16 cellular contexts compared by ENCODE assay signal in genomic region chr2:237411683-237412349, GRCh38. TPM values are rescaled to one million over a fixed set of nuclear protein-coding genes. Genes with fewer than 3 reads are reported as not detected.
DNase-seq lines count a peak whose midpoint lies in the region; ATAC-seq, FAIRE-seq and TF ChIP-seq lines count a peak whose summit lies in the region.
"Had no signal": no experiment of that assay in that cellular context is flagged by ENCODE, and none has a peak within 500 bp of the region (broad histone marks: within the 10 kb centered on the region; RNA-seq: fewer than 3 reads in every experiment).

No MANE protein-coding gene starts in this region.

- no peak for ATAC-seq in right lobe of liver
- ATAC-seq in HG03520 (IDR thresholded peaks at IDR 0.05; ENCODE audit: unreplicated experiment), result no peak

- DNase-seq in GM03348 (ENCODE audit: low spot score) (peak; percentile 55), bronchial epithelial cell (ENCODE audit: low read depth) (no peak), right lobe of liver (no peak), pons (ENCODE audit: low spot score) (no peak), iPS-NIHi7 (ENCODE audit: extremely low spot score) (no peak), LoVo (ENCODE audit: low spot score) (no peak)
- DNase-seq: activated T-cell treated with anti-CD3 and anti-CD28 coated beads, Interleukin-2, amount 50 U/mL, for 1 hour; caudate nucleus; CD4-positive, CD25-positive, alpha-beta regulatory T cell; glutamatergic neuron; natural killer cell; NCI-H2029; PC-9 had no signal

- no peaks in the 10 kb centered on the region for H3K36me3 ChIP-seq in bronchial epithelial cell (ENCODE audit: control insufficient read depth, insufficient read depth, low read length)
- no peaks in the 10 kb centered on the region for H3K36me3 ChIP-seq in right lobe of liver

- FAIRE-seq in bronchial epithelial cell (lab: Jason Lieb, UNC), result peak; percentile 13
- FAIRE-seq: TTC549 had no signal

- intact Hi-C loops in right lobe of liver (cut with DNase I), result loop anchor here (10.0 kb wide), 2 partner anchors 247 to 257 kb away; no protein-coding TSS in a partner anchor

- H3K4me1 ChIP-seq in right lobe of liver, result no peaks in the 10 kb centered on the region

- H3K27me3 ChIP-seq in bronchial epithelial cell (ENCODE audit: control insufficient read depth, insufficient read depth, low read length) (no peaks in the 10 kb centered on the region), right lobe of liver (no peaks in the 10 kb centered on the region)

- no peaks in the 10 kb centered on the region for H3K9me3 ChIP-seq in right lobe of liver

- peak overlapping the region; percentile 2 to 40 (median 29) for H3K27ac ChIP-seq in right lobe of liver
- H3K27ac ChIP-seq in skin epidermis, result peak overlapping the region in 20 of 21 experiments; percentile 58 to 90 (median 74)
- H3K27ac ChIP-seq: PC-9 had no signal

- no peak for TF ChIP-seq POLR2A in right lobe of liver (IDR thresholded peaks at IDR 0.05)

- TF ChIP-seq CTCF in bronchial epithelial cell (IDR thresholded peaks at IDR 0.05; ENCODE audit: insufficient read depth, low read length, severe bottlenecking) (no peak), right lobe of liver (IDR thresholded peaks at IDR 0.05) (no peak)

- H3K4me3 ChIP-seq in bronchial epithelial cell (ENCODE audit: low read depth, low read length) (no peak overlapping the region), right lobe of liver (peak overlapping the region in 2 of 3 donors; percentile 27 to 32), skin epidermis (peak overlapping the region; percentile 27 to 41 (median 36))
- H3K4me3 ChIP-seq: PC-9 had no signal

- WGBS in right lobe of liver (ENCODE audit: insufficient coverage, low coverage, low lambda C conversion rate, missing lambda C conversion rate), result 54% methylated on average over 2 of the region's 14 CpGs

RNA-seq across cellular contexts. Expression of gene COL6A3, which starts 2.1 kb away (rescaled TPM):
- total RNA-seq in bronchial epithelial cell, result 0.64 and 16.6 TPM in 2 replicates
- 10 to 100 TPM in 3 of 6 experiments, 1 to 10 TPM in 3; 4.5 to 21.1 (median 8.8) TPM for total RNA-seq in right lobe of liver
